In the genomic region with DNA sequence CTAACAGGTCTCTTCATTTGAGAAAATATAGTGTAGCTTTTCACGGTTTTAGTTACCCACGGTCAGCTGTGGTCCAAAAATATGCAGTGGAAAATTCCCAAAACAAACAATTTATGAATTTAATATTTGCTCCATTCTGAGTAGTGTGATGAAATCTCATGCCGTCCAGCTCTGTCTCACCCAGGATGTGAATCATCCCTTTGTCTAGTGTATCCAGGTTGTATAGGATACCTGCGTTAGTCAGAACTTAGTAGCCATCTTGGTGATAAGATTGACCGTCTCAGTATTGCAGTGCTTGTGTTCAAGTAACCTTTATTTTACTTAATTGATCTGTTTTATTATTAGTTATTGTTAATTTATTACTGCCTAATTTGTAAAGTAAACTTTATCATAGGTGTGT, we compare ENCODE assay signal across 25 cellular contexts. TPM values are rescaled to one million over a fixed set of nuclear protein-coding genes. Genes with fewer than 3 reads are reported as not detected.
DNase-seq lines count a peak whose midpoint lies in the region; ATAC-seq, FAIRE-seq and TF ChIP-seq lines count a peak whose summit lies in the region.
"Had no signal": no experiment of that assay in that cellular context is flagged by ENCODE, and none has a peak within 500 bp of the region (broad histone marks: within the 10 kb centered on the region; RNA-seq: fewer than 3 reads in every experiment).

No MANE protein-coding gene starts in this region.

- H3K4me1 Mint-ChIP-seq in activated CD4-positive, alpha-beta T cell treated with anti-CD3 and anti-CD28 coated beads for 36 hours: no peaks in the 10 kb centered on the region
- no peaks in the 10 kb centered on the region for H3K4me1 Mint-ChIP-seq in activated T-helper 1 cell treated with anti-CD3 and anti-CD28 coated beads, Interleukin-12 subunit alpha, Interleukin-12 subunit beta, Interleukin-2, Interleukin-4 antibody, amounts not matched to agents 30 ng/mL and 10 ng/mL and 1 ng/mL, durations not matched to agents 14 hours and 24 hours and 36 hours (ENCODE audit: low read depth)
- H3K4me1 Mint-ChIP-seq: activated CD4-positive, alpha-beta memory T cell treated with anti-CD3 and anti-CD28 coated beads, Interleukin-2, amount 10 ng/mL, durations not matched to agents 7 days and 5 days had no signal

- no peak overlapping the region for H3K9ac ChIP-seq in kidney (ENCODE audit: low read length in 2 of 2)

- no peak for ATAC-seq in activated CD4-positive, alpha-beta T cell treated with anti-CD3 and anti-CD28 coated beads for 36 hours
- ATAC-seq: activated naive CD4-positive, alpha-beta T cell treated with anti-CD3 and anti-CD28 coated beads, Interleukin-2, amount 50 U/mL, for 72 hours; body of pancreas; CD8-positive, alpha-beta T cell; lower lobe of right lung; stimulated activated naive CD8-positive, alpha-beta T cell treated with anti-CD3 and anti-CD28 coated beads, Interleukin-15, Interleukin-2, amounts not matched to agents 100 U/mL and 50 U/mL, for 24 hours had no signal

- no peak for TF ChIP-seq CTCF in astrocyte of the spinal cord (IDR thresholded peaks at IDR 0.05; ENCODE audit: low read depth, low read length)
- TF ChIP-seq CTCF in kidney (IDR thresholded peaks at IDR 0.05; ENCODE audit: borderline replicate concordance, extremely low read depth, insufficient read depth): no peak

- H3K9me3 ChIP-seq in kidney (ENCODE audit: control insufficient read depth in 1 of 2, low read length in 2 of 2): no peaks in the 10 kb centered on the region
- H3K9me3 ChIP-seq: body of pancreas, lower lobe of right lung, ovary, sigmoid colon had no signal

- DNase-seq in DMS53 treated with DMSO at 0.1 percent for 48 hours (lab: John Stamatoyannopoulos, UW; ENCODE audit: unreplicated experiment) (peak; percentile 37), LHCN-M2 (ENCODE audit: low read depth) (peak; percentile 79), astrocyte of the spinal cord (ENCODE audit: low read depth, low spot score) (peak; percentile 23), glomerular visceral epithelial cell (ENCODE audit: extremely low spot score) (peak; percentile 55), NCI-H524 (lab: John Stamatoyannopoulos, UW) (no peak), kidney (no peak)
- no peak for DNase-seq in activated CD4-positive, alpha-beta T cell treated with anti-CD3 and anti-CD28 coated beads for 36 hours
- DNase-seq in activated T-helper 1 cell treated with anti-CD3 and anti-CD28 coated beads, Interleukin-12 subunit alpha, Interleukin-12 subunit beta, Interleukin-2, Interleukin-4 antibody, amounts not matched to agents 30 ng/mL and 10 ng/mL and 1 ng/mL, durations not matched to agents 14 hours and 24 hours and 36 hours (ENCODE audit: low spot score): no peak
- DNase-seq: activated CD4-positive, alpha-beta memory T cell treated with anti-CD3 and anti-CD28 coated beads, Interleukin-2, amount 10 ng/mL, durations not matched to agents 7 days and 5 days; activated T-cell treated with anti-CD3 and anti-CD28 coated beads, Interleukin-2, amount 50 U/mL, for 48 hours; body of pancreas; CD8-positive, alpha-beta T cell; DMS79 treated with DMSO at 0.1 percent for 48 hours; erythroblast; head of caudate nucleus; lower lobe of right lung; naive B cell; NK-92 treated with Interleukin-12 subunit alpha and Interleukin-12 subunit beta, amount 100 ng/mL, for 24 hours; ovary; Right ventricle myocardium superior; sigmoid colon; stimulated activated naive CD8-positive, alpha-beta T cell treated with anti-CD3 and anti-CD28 coated beads, Interleukin-15, Interleukin-2, amounts not matched to agents 100 U/mL and 50 U/mL, for 24 hours; WERI-Rb-1 had no signal

- CTCF ChIA-PET in activated CD4-positive, alpha-beta T cell treated with anti-CD3 and anti-CD28 coated beads for 36 hours (lab: Charles Lee): interaction anchor here (0.8 kb wide), 1 partner anchor 638 kb away, joined by 3 read pairs; no protein-coding TSS in a partner anchor

- intact Hi-C loops in activated CD4-positive, alpha-beta T cell treated with anti-CD3 and anti-CD28 coated beads for 36 hours (cut with DNase I, micrococcal nuclease): no loop called here
- intact Hi-C loops in kidney (cut with DNase I): no loop called here
- intact Hi-C loops in activated T-helper 1 cell treated with anti-CD3 and anti-CD28 coated beads, Interleukin-12 subunit alpha, Interleukin-12 subunit beta, Interleukin-2, Interleukin-4 antibody, amounts not matched to agents 30 ng/mL and 10 ng/mL and 1 ng/mL, durations not matched to agents 14 hours and 24 hours and 36 hours (cut with micrococcal nuclease): no loop called here

- POLR2A ChIA-PET in activated CD4-positive, alpha-beta T cell treated with anti-CD3 and anti-CD28 coated beads for 36 hours (lab: Charles Lee): no interaction called here

- H3K27ac Mint-ChIP-seq in activated CD4-positive, alpha-beta T cell treated with anti-CD3 and anti-CD28 coated beads for 36 hours: no peak overlapping the region
- H3K27ac Mint-ChIP-seq in activated T-helper 1 cell treated with anti-CD3 and anti-CD28 coated beads, Interleukin-12 subunit alpha, Interleukin-12 subunit beta, Interleukin-2, Interleukin-4 antibody, amounts not matched to agents 30 ng/mL and 10 ng/mL and 1 ng/mL, durations not matched to agents 14 hours and 24 hours and 36 hours: no peak overlapping the region
- H3K27ac Mint-ChIP-seq: activated CD4-positive, alpha-beta memory T cell treated with anti-CD3 and anti-CD28 coated beads, Interleukin-2, amount 10 ng/mL, durations not matched to agents 7 days and 5 days; activated naive CD4-positive, alpha-beta T cell treated with anti-CD3 and anti-CD28 coated beads, Interleukin-2, amount 50 U/mL, for 72 hours; CD8-positive, alpha-beta T cell; naive B cell; T-helper 1 cell treated with Interleukin-12 subunit alpha and Interleukin-12 subunit beta and Interleukin-4 antibody, amounts not matched to agents 30 μg/mL and 1 μg/mL, for 36 hours had no signal

- no peak overlapping the region for H3K4me3 ChIP-seq in astrocyte of the spinal cord (ENCODE audit: low read depth, low read length)
- no peak overlapping the region for H3K4me3 ChIP-seq in kidney (ENCODE audit: low read length in 2 of 2)
- H3K4me3 ChIP-seq: body of pancreas, lower lobe of right lung, ovary, sigmoid colon had no signal

- no peaks in the 10 kb centered on the region for H3K9me3 Mint-ChIP-seq in activated CD4-positive, alpha-beta T cell treated with anti-CD3 and anti-CD28 coated beads for 36 hours (ENCODE audit: low read depth)
- no peaks in the 10 kb centered on the region for H3K9me3 Mint-ChIP-seq in activated T-helper 1 cell treated with anti-CD3 and anti-CD28 coated beads, Interleukin-12 subunit alpha, Interleukin-12 subunit beta, Interleukin-2, Interleukin-4 antibody, amounts not matched to agents 30 ng/mL and 10 ng/mL and 1 ng/mL, durations not matched to agents 14 hours and 24 hours and 36 hours
- H3K9me3 Mint-ChIP-seq: activated CD4-positive, alpha-beta memory T cell treated with anti-CD3 and anti-CD28 coated beads, Interleukin-2, amount 10 ng/mL, durations not matched to agents 7 days and 5 days; T-helper 1 cell treated with Interleukin-12 subunit alpha and Interleukin-12 subunit beta and Interleukin-4 antibody, amounts not matched to agents 30 μg/mL and 1 μg/mL, for 36 hours had no signal

- no peak overlapping the region for H3K27ac ChIP-seq in kidney (ENCODE audit: low read depth in 2 of 2, low read length in 2 of 2)
- H3K27ac ChIP-seq: body of pancreas, lower lobe of right lung, ovary, sigmoid colon, WERI-Rb-1 had no signal

- no peak overlapping the region for H3K4me3 Mint-ChIP-seq in activated CD4-positive, alpha-beta T cell treated with anti-CD3 and anti-CD28 coated beads for 36 hours
- H3K4me3 Mint-ChIP-seq in activated T-helper 1 cell treated with anti-CD3 and anti-CD28 coated beads, Interleukin-12 subunit alpha, Interleukin-12 subunit beta, Interleukin-2, Interleukin-4 antibody, amounts not matched to agents 30 ng/mL and 10 ng/mL and 1 ng/mL, durations not matched to agents 14 hours and 24 hours and 36 hours: no peak overlapping the region
- H3K4me3 Mint-ChIP-seq: activated CD4-positive, alpha-beta memory T cell treated with anti-CD3 and anti-CD28 coated beads, Interleukin-2, amount 10 ng/mL, durations not matched to agents 7 days and 5 days; CD8-positive, alpha-beta T cell; naive B cell; T-helper 1 cell treated with Interleukin-12 subunit alpha and Interleukin-12 subunit beta and Interleukin-4 antibody, amounts not matched to agents 30 μg/mL and 1 μg/mL, for 36 hours had no signal

- in situ Hi-C loops in astrocyte of the spinal cord (cut with HindIII; ENCODE audit: low sequenced_read_pairs): no loop called here

- no peaks in the 10 kb centered on the region for H3K27me3 Mint-ChIP-seq in activated CD4-positive, alpha-beta T cell treated with anti-CD3 and anti-CD28 coated beads for 36 hours
- H3K27me3 Mint-ChIP-seq in activated T-helper 1 cell treated with anti-CD3 and anti-CD28 coated beads, Interleukin-12 subunit alpha, Interleukin-12 subunit beta, Interleukin-2, Interleukin-4 antibody, amounts not matched to agents 30 ng/mL and 10 ng/mL and 1 ng/mL, durations not matched to agents 14 hours and 24 hours and 36 hours (ENCODE audit: insufficient read depth): no peaks in the 10 kb centered on the region
- H3K27me3 Mint-ChIP-seq: activated CD4-positive, alpha-beta memory T cell treated with anti-CD3 and anti-CD28 coated beads, Interleukin-2, amount 10 ng/mL, durations not matched to agents 7 days and 5 days; naive B cell had no signal

- FAIRE-seq in kidney (lab: Jason Lieb, UNC): no peak

- peaks cover 0 to 11% of the 10 kb centered on the region in 2 donors for H3K4me1 ChIP-seq in kidney (ENCODE audit: control insufficient read depth in 1 of 2, insufficient read depth in 1 of 2, low read depth in 1 of 2, low read length in 2 of 2)
- H3K4me1 ChIP-seq: body of pancreas, lower lobe of right lung had no signal

- H3K36me3 ChIP-seq in kidney (ENCODE audit: control insufficient read depth in 1 of 2, insufficient read depth in 2 of 2, low read length in 2 of 2): peaks cover 3 to 5% of the 10 kb centered on the region in 2 donors
- H3K36me3 ChIP-seq: ovary had no signal

- peaks cover 33% of the 10 kb centered on the region for H3K36me3 Mint-ChIP-seq in activated CD4-positive, alpha-beta T cell treated with anti-CD3 and anti-CD28 coated beads for 36 hours (ENCODE audit: low read depth)
- H3K36me3 Mint-ChIP-seq in activated T-helper 1 cell treated with anti-CD3 and anti-CD28 coated beads, Interleukin-12 subunit alpha, Interleukin-12 subunit beta, Interleukin-2, Interleukin-4 antibody, amounts not matched to agents 30 ng/mL and 10 ng/mL and 1 ng/mL, durations not matched to agents 14 hours and 24 hours and 36 hours (ENCODE audit: low read depth): peaks cover 9% of the 10 kb centered on the region

RNA-seq across cellular contexts. Expression of a gene that starts 41.1 kb away (rescaled TPM):
- total RNA-seq in LHCN-M2 (2014; rRNA removed) (78.8 and 90.5 TPM in 2 replicates), kidney (73.9 TPM)
- polyA plus RNA-seq in LHCN-M2 (2012): 102 TPM
- 10 to 100 TPM; 52.2 to 69.1 TPM for total RNA-seq in activated CD4-positive, alpha-beta T cell treated with anti-CD3 and anti-CD28 coated beads for 36 hours
- polyA plus RNA-seq in kidney (ENCODE audit: insufficient read depth, low read depth, low replicate concordance): 219 TPM
- total RNA-seq in activated T-helper 1 cell treated with anti-CD3 and anti-CD28 coated beads, Interleukin-12 subunit alpha, Interleukin-12 subunit beta, Interleukin-2, Interleukin-4 antibody, amounts not matched to agents 30 ng/mL and 10 ng/mL and 1 ng/mL, durations not matched to agents 14 hours and 24 hours and 36 hours: 45.8 and 50.4 TPM in 2 replicates

Comparison
In these comparisons a context has a peak if more than half of its experiments do, and no peak if none do; other contexts are left out.
1. DNase-seq: peak in DMS53 treated with DMSO at 0.1 percent for 48 hours (single experiment), LHCN-M2 (single experiment), astrocyte of the spinal cord (single experiment) and glomerular visceral epithelial cell (single experiment); none in NCI-H524 (0 of 2), activated CD4-positive, alpha-beta T cell treated with anti-CD3 and anti-CD28 coated beads for 36 hours (single experiment), kidney (single experiment) and activated T-helper 1 cell treated with anti-CD3 and anti-CD28 coated beads, Interleukin-12 subunit alpha, Interleukin-12 subunit beta, Interleukin-2, Interleukin-4 antibody, amounts not matched to agents 30 ng/mL and 10 ng/mL and 1 ng/mL, durations not matched to agents 14 hours and 24 hours and 36 hours (single experiment).